In genomic region chr7:112994666-112995065, GRCh38 we compare ENCODE assay signal across 22 cellular contexts.
A peak's percentile ranks its signal among the peaks of the same experiment; 100 is the strongest.
DNase-seq lines count a peak whose midpoint lies in the region; ATAC-seq and TF ChIP-seq lines count a peak whose summit lies in the region.
"Had no signal": no experiment of that assay in that cellular context is flagged by ENCODE, and none has a peak within 500 bp of the region (broad histone marks: within the 10 kb centered on the region; RNA-seq: fewer than 3 reads in every experiment).

No MANE protein-coding gene starts in this region.

- H3K4me3 ChIP-seq in astrocyte of the spinal cord (ENCODE audit: low read depth, low read length) (no peak overlapping the region), right cardiac atrium (ENCODE audit: low read length) (peak overlapping the region; percentile 45), HAP-1 (no peak overlapping the region)
- H3K4me3 ChIP-seq: gastroesophageal sphincter, pancreas, transverse colon had no signal

- H3K36me3 ChIP-seq in HAP-1 (replicated peaks), result no peaks in the 10 kb centered on the region
- H3K36me3 ChIP-seq: gastroesophageal sphincter, pancreas, transverse colon had no signal

- in situ Hi-C loops in astrocyte of the spinal cord (cut with HindIII; ENCODE audit: low sequenced_read_pairs), result no loop called here
- in situ Hi-C loops in HAP-1 (cut with MboI; ENCODE audit: low sequenced_read_pairs), result no loop called here

- no peaks in the 10 kb centered on the region for H3K4me1 ChIP-seq in right cardiac atrium (ENCODE audit: control insufficient read depth, insufficient read depth, low read length)
- no peaks in the 10 kb centered on the region for H3K4me1 ChIP-seq in HAP-1
- H3K4me1 ChIP-seq: gastroesophageal sphincter, pancreas, transverse colon had no signal

- no peaks in the 10 kb centered on the region for H3K4me1 Mint-ChIP-seq in effector memory CD8-positive, alpha-beta T cell (ENCODE audit: low read depth in 2 of 2)
- H3K4me1 Mint-ChIP-seq: naive thymus-derived CD4-positive, alpha-beta T cell had no signal

- no peak overlapping the region for H3K27ac Mint-ChIP-seq in effector memory CD8-positive, alpha-beta T cell
- H3K27ac Mint-ChIP-seq: dendritic cell treated with granulocyte-macrophage colony-stimulating factor and Interleukin-4, amounts not matched to agents 40 ng/mL and 50 ng/mL, for 4 days; memory B cell; naive thymus-derived CD4-positive, alpha-beta T cell had no signal

- no peak overlapping the region for H3K4me3 Mint-ChIP-seq in effector memory CD8-positive, alpha-beta T cell
- H3K4me3 Mint-ChIP-seq: dendritic cell treated with granulocyte-macrophage colony-stimulating factor and Interleukin-4, amounts not matched to agents 40 ng/mL and 50 ng/mL, for 4 days; memory B cell; naive thymus-derived CD4-positive, alpha-beta T cell had no signal

- WGBS in right cardiac atrium, result 88% methylated on average over 3 of the region's 3 CpGs

- DNase-seq in AG20443 (ENCODE audit: low spot score) (peak; percentile 51), HS-5 (ENCODE audit: low read depth) (peak; percentile 80), astrocyte of the spinal cord (ENCODE audit: low read depth, low spot score) (peak; percentile 54), right cardiac atrium (no peak), HAP-1 (ENCODE audit: low spot score in 2 of 2) (no peak)
- DNase-seq in stimulated activated naive CD4-positive, alpha-beta T cell treated with Interleukin-2 at 50 U/mL for 16 hours (lab: John Stamatoyannopoulos, UW), result no peak
- DNase-seq in effector memory CD8-positive, alpha-beta T cell, result no peak
- DNase-seq in stimulated activated CD4-positive, alpha-beta T cell treated with anti-CD3 and anti-CD28 coated beads, Interleukin-4, amount 100 ng/mL, for 4 hours, result no peak
- DNase-seq: activated CD4-positive, alpha-beta T cell treated with anti-CD3 and anti-CD28 coated beads, Interleukin-2, amount 50 U/mL, for 1 hour; activated CD8-positive, alpha-beta memory T cell treated with anti-CD3 and anti-CD28 coated beads, Interleukin-2, amount 50 U/mL, for 48 hours; naive thymus-derived CD4-positive, alpha-beta T cell; NCI-H1436 treated with DMSO at 0.1 percent for 48 hours; NCI-H524; pancreas; SHP77; stimulated activated naive CD8-positive, alpha-beta T cell treated with anti-CD3 and anti-CD28 coated beads, Interleukin-15, Interleukin-2, amounts not matched to agents 100 U/mL and 50 U/mL, for 24 hours; transverse colon had no signal

- H3K9me3 ChIP-seq in right cardiac atrium (ENCODE audit: control insufficient read depth, low read length) (no peaks in the 10 kb centered on the region), HAP-1 (no peaks in the 10 kb centered on the region)
- H3K9me3 ChIP-seq: gastroesophageal sphincter, pancreas, transverse colon had no signal

- no peaks in the 10 kb centered on the region for H3K27me3 ChIP-seq in right cardiac atrium (ENCODE audit: control insufficient read depth, insufficient read depth)
- no peaks in the 10 kb centered on the region for H3K27me3 ChIP-seq in HAP-1 (ENCODE audit: low read depth)
- H3K27me3 ChIP-seq: gastroesophageal sphincter, pancreas, transverse colon had no signal

- no peaks in the 10 kb centered on the region for H3K36me3 Mint-ChIP-seq in effector memory CD8-positive, alpha-beta T cell (ENCODE audit: insufficient read depth)
- H3K36me3 Mint-ChIP-seq: memory B cell; naive thymus-derived CD4-positive, alpha-beta T cell had no signal

- intact Hi-C loops in right cardiac atrium (cut with DNase I), result no loop called here

- no peaks in the 10 kb centered on the region for H3K9me3 Mint-ChIP-seq in effector memory CD8-positive, alpha-beta T cell
- H3K9me3 Mint-ChIP-seq: dendritic cell treated with granulocyte-macrophage colony-stimulating factor and Interleukin-4, amounts not matched to agents 40 ng/mL and 50 ng/mL, for 4 days; memory B cell had no signal

- peak in 1 of 2 donors; percentile 49 for ATAC-seq in right cardiac atrium
- ATAC-seq in effector memory CD8-positive, alpha-beta T cell (replicated peaks), result no peak
- ATAC-seq: gastroesophageal sphincter; naive thymus-derived CD4-positive, alpha-beta T cell; pancreas; sciatic nerve; stimulated activated naive CD8-positive, alpha-beta T cell treated with anti-CD3 and anti-CD28 coated beads, Interleukin-15, Interleukin-2, amounts not matched to agents 100 U/mL and 50 U/mL, for 24 hours had no signal

- H3K27me3 Mint-ChIP-seq in effector memory CD8-positive, alpha-beta T cell, result peaks cover 11 to 14% of the 10 kb centered on the region in 2 donors
- H3K27me3 Mint-ChIP-seq: dendritic cell treated with granulocyte-macrophage colony-stimulating factor and Interleukin-4, amounts not matched to agents 40 ng/mL and 50 ng/mL, for 4 days; memory B cell had no signal

- H3K27ac ChIP-seq in right cardiac atrium (ENCODE audit: low read length), result peak overlapping the region; percentile 62
- H3K27ac ChIP-seq: gastroesophageal sphincter, HL-60, pancreas had no signal

- no peak for TF ChIP-seq CTCF in astrocyte of the spinal cord (IDR thresholded peaks at IDR 0.05; ENCODE audit: low read depth, low read length)

Comparison
In these comparisons a context has a peak if more than half of its experiments do, and no peak if none do; other contexts are left out.
1. DNase-seq: peak in AG20443 (single experiment), HS-5 (single experiment) and astrocyte of the spinal cord (single experiment); none in right cardiac atrium (0 of 3), stimulated activated naive CD4-positive, alpha-beta T cell treated with Interleukin-2 at 50 U/mL for 16 hours (single experiment), effector memory CD8-positive, alpha-beta T cell (0 of 3), stimulated activated CD4-positive, alpha-beta T cell treated with anti-CD3 and anti-CD28 coated beads, Interleukin-4, amount 100 ng/mL, for 4 hours (0 of 2) and HAP-1 (0 of 2).